In the genomic region with DNA sequence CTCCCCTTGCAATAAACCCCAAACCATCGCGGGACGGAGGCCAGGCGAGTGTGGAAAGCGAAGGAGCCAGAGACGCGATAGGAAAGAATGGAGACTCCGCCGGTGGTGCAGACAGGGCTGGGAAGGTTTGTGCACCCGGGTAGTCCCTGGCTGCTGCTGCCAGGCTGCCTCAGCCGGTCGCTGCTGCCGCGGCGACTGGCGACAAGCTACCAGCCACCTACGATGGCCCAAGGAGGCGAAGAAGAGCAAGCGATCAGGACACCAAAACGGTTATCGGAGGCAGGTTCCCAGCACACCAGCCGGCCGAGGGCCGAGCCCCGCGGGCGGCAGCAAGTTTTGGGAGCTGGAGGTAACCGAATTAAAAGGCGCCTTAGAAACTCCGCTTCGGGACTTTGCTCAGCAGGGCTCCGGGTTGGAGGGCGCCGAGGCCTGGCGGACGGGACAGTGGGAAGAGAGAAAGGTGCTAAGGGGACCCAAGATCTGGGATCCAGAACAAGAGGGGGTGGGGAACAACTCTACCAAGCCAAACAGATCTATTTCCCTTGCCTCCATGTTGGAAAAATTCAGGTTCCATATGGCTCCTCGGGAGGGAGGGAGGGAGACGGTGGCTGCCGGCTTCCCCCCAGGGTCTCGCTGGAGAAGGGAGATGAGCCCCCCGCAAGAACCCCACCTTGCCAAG, we compare ENCODE assay signal across 2 cellular contexts.
TF ChIP-seq lines count a peak whose summit lies in the region.

No MANE protein-coding gene starts in this region.

TF ChIP-seq in SK-N-SH, 30 proteins besides CTCF, POLR2A, EP300 and RAD21:
- TF ChIP-seq REST (IDR thresholded peaks at IDR 0.05; ENCODE audit: low read depth, low read length) (no peak), EZH2phosphoT487 (IDR thresholded peaks at IDR 0.05; ENCODE audit: borderline replicate concordance, low read depth) (peak; percentile 90; the same call in 1 of the 2 replicates)
TF ChIP-seq in SK-N-SH: peak in this region for 1.

TF ChIP-seq in SK-N-SH treated with all-trans-retinoic acid at 6 μM for 48 hours, 23 proteins besides CTCF, POLR2A, EP300 and RAD21 (continued from another document):
- no peak for TF ChIP-seq PATZ1 (CRISPR knock-in tag; IDR thresholded peaks at IDR 0.05; ENCODE audit: borderline replicate concordance)
- TF ChIP-seq TOX (CRISPR knock-in tag; IDR thresholded peaks at IDR 0.05; ENCODE audit: borderline replicate concordance): no peak
- no peak for TF ChIP-seq ZC3H10 (CRISPR knock-in tag; IDR thresholded peaks at IDR 0.05)
- TF ChIP-seq, protein P1, sequence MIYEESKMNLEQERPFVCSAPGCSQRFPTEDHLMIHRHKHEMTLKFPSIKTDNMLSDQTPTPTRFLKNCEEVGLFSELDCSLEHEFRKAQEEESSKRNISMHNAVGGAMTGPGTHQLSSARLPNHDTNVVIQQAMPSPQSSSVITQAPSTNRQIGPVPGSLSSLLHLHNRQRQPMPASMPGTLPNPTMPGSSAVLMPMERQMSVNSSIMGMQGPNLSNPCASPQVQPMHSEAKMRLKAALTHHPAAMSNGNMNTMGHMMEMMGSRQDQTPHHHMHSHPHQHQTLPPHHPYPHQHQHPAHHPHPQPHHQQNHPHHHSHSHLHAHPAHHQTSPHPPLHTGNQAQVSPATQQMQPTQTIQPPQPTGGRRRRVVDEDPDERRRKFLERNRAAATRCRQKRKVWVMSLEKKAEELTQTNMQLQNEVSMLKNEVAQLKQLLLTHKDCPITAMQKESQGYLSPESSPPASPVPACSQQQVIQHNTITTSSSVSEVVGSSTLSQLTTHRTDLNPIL (CRISPR knock-in tag; IDR thresholded peaks at IDR 0.05; ENCODE audit: low read depth): no peak
- TF ChIP-seq CSDC2 (CRISPR knock-in tag; IDR thresholded peaks at IDR 0.05): no peak
- no peak for TF ChIP-seq ZNF8 (CRISPR knock-in tag; IDR thresholded peaks at IDR 0.05)
- no peak for TF ChIP-seq ARNTL (CRISPR knock-in tag; IDR thresholded peaks at IDR 0.05; ENCODE audit: borderline replicate concordance, low read depth)
- TF ChIP-seq CSRNP3 (CRISPR knock-in tag; IDR thresholded peaks at IDR 0.05): no peak
